In genomic region chr7:120725376-120726039, GRCh38 we compare ENCODE assay signal across 8 cellular contexts.
A peak's percentile ranks its signal among the peaks of the same experiment; 100 is the strongest.
DNase-seq lines count a peak whose midpoint lies in the region; ATAC-seq and TF ChIP-seq lines count a peak whose summit lies in the region.

No MANE protein-coding gene starts in this region.

- H3K9me3 ChIP-seq in AG04450 (ENCODE audit: control insufficient read depth, insufficient read depth, low read length) (no peaks in the 10 kb centered on the region), body of pancreas (no peaks in the 10 kb centered on the region), mucosa of descending colon (no peaks in the 10 kb centered on the region)

- CTCF ChIA-PET in AG04450 (lab: Charles Lee), result interaction anchor here (0.6 to 2.8 kb wide), 22 partner anchors 8 to 1667 kb away, joined by 3 to 25 read pairs (median 3); no protein-coding TSS in a partner anchor

- no peaks in the 10 kb centered on the region for H3K27me3 ChIP-seq in AG04450 (ENCODE audit: control insufficient read depth, insufficient read depth, low read length)
- H3K27me3 ChIP-seq in body of pancreas, result no peaks in the 10 kb centered on the region

- no peak for DNase-seq in AG04450 (ENCODE audit: low read depth, low spot score)
- DNase-seq in NCI-H226, result peak; percentile 22
- no peak for DNase-seq in body of pancreas
- peak; percentile 46 to 47 for DNase-seq in lung microvascular endothelial cell (ENCODE audit: low read depth in 2 of 2)
- DNase-seq in mucosa of descending colon, result no peak
- DNase-seq in activated naive CD4-positive, alpha-beta T cell treated with Interleukin-2 at 50 U/mL for 16 hours, result no peak

- H3K4me1 ChIP-seq in body of pancreas, result no peaks in the 10 kb centered on the region
- no peaks in the 10 kb centered on the region for H3K4me1 ChIP-seq in mucosa of descending colon (ENCODE audit: low read depth)

- POLR2A ChIA-PET in AG04450 (lab: Yijun Ruan, JAX), result no interaction called here

- TF ChIP-seq POLR2A in body of pancreas (IDR thresholded peaks at IDR 0.05), result no peak

- intact Hi-C loops in body of pancreas (cut with DNase I) (no loop called here), mucosa of descending colon (cut with DNase I, micrococcal nuclease) (no loop called here)

- ATAC-seq in GM21390 (IDR thresholded peaks at IDR 0.05; ENCODE audit: unreplicated experiment) (peak; percentile 43), body of pancreas (peak; percentile 58), mucosa of descending colon (no peak), GM18519 (IDR thresholded peaks at IDR 0.05; ENCODE audit: low FRiP score, unreplicated experiment) (no peak)

- H3K36me3 ChIP-seq in body of pancreas (replicated peaks in 1 of 2; ENCODE audit: insufficient read depth in 1 of 2, low read depth in 2 of 2) (no peaks in the 10 kb centered on the region), mucosa of descending colon (ENCODE audit: low read depth) (no peaks in the 10 kb centered on the region)

- TF ChIP-seq CTCF in AG04450 (IDR thresholded peaks at IDR 0.05; ENCODE audit: low read depth, low read length) (peak; percentile 75), body of pancreas (IDR thresholded peaks at IDR 0.05) (peak; percentile 34 to 56 (median 54)), mucosa of descending colon (IDR thresholded peaks at IDR 0.05) (no peak)

- 12 to 16% methylated on average over 10 of the region's 10 CpGs for WGBS in body of pancreas, 2 donors

- H3K27ac ChIP-seq in AG04450 (ENCODE audit: low read depth, low read length) (no peak overlapping the region), body of pancreas (peak overlapping the region in 1 of 4 donors; percentile 13)

- no peak overlapping the region for H3K4me3 ChIP-seq in AG04450 (ENCODE audit: low read depth, low read length)
- no peak overlapping the region for H3K4me3 ChIP-seq in body of pancreas
- no peak overlapping the region for H3K4me3 ChIP-seq in mucosa of descending colon

Comparison
In these comparisons a context has a peak if more than half of its experiments do, and no peak if none do; other contexts are left out.
1. DNase-seq: peak in NCI-H226 (single experiment) and lung microvascular endothelial cell (2 of 2); none in AG04450 (single experiment), body of pancreas (0 of 4), mucosa of descending colon (0 of 3) and activated naive CD4-positive, alpha-beta T cell treated with Interleukin-2 at 50 U/mL for 16 hours (single experiment).
2. ATAC-seq: peak in GM21390 (single experiment) and body of pancreas (single experiment); none in mucosa of descending colon (single experiment) and GM18519 (single experiment).